In genomic region chr11:65316311-65316978, GRCh38 we compare ENCODE assay signal across 1 cellular context.
TF ChIP-seq lines count a peak whose summit lies in the region.

No MANE protein-coding gene starts in this region.

TF ChIP-seq in GM23338, 12 proteins besides CTCF, POLR2A, EP300 and RAD21 (continued from another document):
- TF ChIP-seq ZNF462 (CRISPR knock-in tag; IDR thresholded peaks at IDR 0.05) = no peak
- TF ChIP-seq NANOG (IDR thresholded peaks at IDR 0.05; ENCODE audit: borderline replicate concordance) = no peak
- TF ChIP-seq REST (IDR thresholded peaks at IDR 0.05; ENCODE audit: unreplicated experiment) = no peak
- no peak for TF ChIP-seq ZNF331 (CRISPR knock-in tag; IDR thresholded peaks at IDR 0.05; ENCODE audit: low read depth)
- no peak for TF ChIP-seq ZNF114 (CRISPR knock-in tag; IDR thresholded peaks at IDR 0.05)
- no peak for TF ChIP-seq STAT1 (IDR thresholded peaks at IDR 0.05; ENCODE audit: unreplicated experiment)
- TF ChIP-seq EZH2 (IDR thresholded peaks at IDR 0.05; ENCODE audit: low read depth, unreplicated experiment) = no peak
- no peak for TF ChIP-seq CREB1 (CRISPR knock-in tag; IDR thresholded peaks at IDR 0.05; ENCODE audit: low read depth)
